In the genomic region with DNA sequence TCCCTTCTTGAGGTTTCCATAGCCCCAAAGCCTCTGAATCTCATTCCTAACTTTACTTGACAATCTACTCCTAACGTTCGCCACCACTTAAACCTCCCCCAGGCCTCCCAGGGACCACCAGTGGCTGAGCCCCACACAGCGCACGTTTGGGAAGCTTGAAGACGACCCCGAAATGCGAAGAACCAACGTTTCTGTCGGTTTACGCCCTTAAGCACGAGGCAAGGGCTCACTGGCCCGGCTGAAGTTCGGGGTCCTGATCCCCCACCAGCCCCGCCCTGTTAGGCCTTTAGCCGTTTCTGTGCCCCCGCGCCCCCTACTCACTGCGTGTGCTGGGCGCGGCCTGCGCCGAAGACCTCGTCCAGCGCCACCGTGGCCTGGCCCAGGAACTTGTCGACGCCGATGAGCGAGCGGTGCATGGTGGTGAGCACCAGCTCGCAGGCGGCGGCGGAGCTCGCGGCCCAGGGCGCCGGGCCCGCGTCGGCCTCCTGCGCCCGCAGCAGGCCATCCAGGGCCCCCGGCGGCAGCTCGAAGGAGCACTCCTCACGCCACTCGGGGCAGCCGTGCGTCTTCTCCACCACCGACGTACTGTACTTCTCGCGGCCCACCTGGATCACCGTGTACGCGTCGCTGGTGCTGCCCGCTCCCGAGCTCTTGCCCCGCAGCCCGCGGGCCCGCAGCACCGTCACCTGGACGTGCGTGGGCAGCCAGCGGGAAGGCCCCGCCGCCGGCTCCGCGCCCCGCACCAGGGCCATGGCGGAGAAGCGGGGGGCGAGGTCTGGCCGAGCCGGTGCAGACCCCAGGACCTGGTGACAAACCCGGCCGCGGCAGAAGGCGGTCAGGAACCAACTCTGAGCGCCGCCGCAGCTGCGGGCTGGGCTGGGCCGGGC, we compare ENCODE assay signal across 8 cellular contexts. TPM values are rescaled to one million over a fixed set of nuclear protein-coding genes. Genes with fewer than 3 reads are reported as not detected.
DNase-seq lines count a peak whose midpoint lies in the region; ATAC-seq and TF ChIP-seq lines count a peak whose summit lies in the region.

No MANE protein-coding gene starts in this region.

- WGBS in heart right ventricle, 2 donors: 2 to 3% methylated on average over 85 to 88 of the region's 88 CpGs
- WGBS in psoas muscle, 3 donors: 2 to 3% (median 3%) methylated on average over 75 to 88 of the region's 88 CpGs

- no peaks in the 10 kb centered on the region for H3K9me3 Mint-ChIP-seq in activated naive CD4-positive, alpha-beta T cell treated with anti-CD3 and anti-CD28 coated beads, Interleukin-2, amount 50 U/mL, for 24 hours

- TF ChIP-seq CTCF in MM.1S (IDR thresholded peaks at IDR 0.05; ENCODE audit: low read length) (no peak), heart right ventricle (IDR thresholded peaks at IDR 0.05) (peak in 1 of 9 donors; percentile 10), psoas muscle (IDR thresholded peaks at IDR 0.05) (no peak)

- H3K4me3 ChIP-seq in MM.1S (ENCODE audit: low read length) (peak overlapping the region; percentile 77), heart right ventricle (peak overlapping the region; percentile 68 to 99 (median 88)), psoas muscle (peak overlapping the region; percentile 97)

- H3K9me3 ChIP-seq in ES-I3 (ENCODE audit: control insufficient read depth, insufficient read depth, low read length): no peaks in the 10 kb centered on the region
- no peaks in the 10 kb centered on the region for H3K9me3 ChIP-seq in MM.1S (replicated peaks; ENCODE audit: insufficient read depth, low read length)
- H3K9me3 ChIP-seq in heart right ventricle: no peaks in the 10 kb centered on the region
- H3K9me3 ChIP-seq in psoas muscle: no peaks in the 10 kb centered on the region

- H3K79me2 ChIP-seq in MM.1S (ENCODE audit: low read length): peaks cover 46% of the 10 kb centered on the region

- DNase-seq in MM.1S (peak; percentile 45), heart right ventricle (no peak), psoas muscle (peak; percentile 32 to 64), globus pallidus (ENCODE audit: low spot score) (no peak)

- H3K9ac ChIP-seq in ES-I3 (ENCODE audit: low read depth, low read length) (peak overlapping the region; percentile 88), MM.1S (ENCODE audit: low read length) (peak overlapping the region; percentile 72)

- intact Hi-C loops in heart right ventricle (cut with DNase I): loop anchor here in 1 of 10 donors (5.0 kb wide), 1 partner anchor 40 kb away; a partner anchor contains a TSS
- intact Hi-C loops in psoas muscle (cut with DNase I): loop anchor here in 1 of 2 donors (5.0 kb wide), 1 partner anchor 35 kb away; no protein-coding TSS in a partner anchor

- no peaks in the 10 kb centered on the region for H4K20me1 ChIP-seq in MM.1S (ENCODE audit: insufficient read depth, low read length)

- no peaks in the 10 kb centered on the region for H3K27me3 Mint-ChIP-seq in activated naive CD4-positive, alpha-beta T cell treated with anti-CD3 and anti-CD28 coated beads, Interleukin-2, amount 50 U/mL, for 24 hours

- H3K36me3 ChIP-seq in ES-I3 (ENCODE audit: insufficient read depth, low read length) (no peaks in the 10 kb centered on the region), MM.1S (replicated peaks; ENCODE audit: insufficient read depth, low read length) (no peaks in the 10 kb centered on the region), heart right ventricle (no peaks in the 10 kb centered on the region), psoas muscle (ENCODE audit: insufficient read depth in 1 of 2, low read depth in 1 of 2) (no peaks in the 10 kb centered on the region)

- ATAC-seq in GM21825 (IDR thresholded peaks at IDR 0.05; ENCODE audit: unreplicated experiment): peak; percentile 22
- peak; percentile 28 to 64 (median 43) for ATAC-seq in heart right ventricle
- ATAC-seq in psoas muscle: peak; percentile 17 to 57 (median 46)
- no peak for ATAC-seq in HG03135 (IDR thresholded peaks at IDR 0.05; ENCODE audit: unreplicated experiment)

- H3K4me1 ChIP-seq in ES-I3 (ENCODE audit: insufficient read depth, low read length): peaks cover 14% of the 10 kb centered on the region
- peaks cover 10% of the 10 kb centered on the region; the same call in 1 of the 2 replicates for H3K4me1 ChIP-seq in MM.1S (ENCODE audit: low read length)
- peaks cover 19 to 56% (median 45%) of the 10 kb centered on the region in 9 donors for H3K4me1 ChIP-seq in heart right ventricle
- peaks cover 28% of the 10 kb centered on the region for H3K4me1 ChIP-seq in psoas muscle

- peak overlapping the region; percentile 44; the same call in 1 of the 2 replicates for H3K27ac ChIP-seq in MM.1S (ENCODE audit: low read length)
- peak overlapping the region in 9 of 10 donors; percentile 51 to 89 (median 83) for H3K27ac ChIP-seq in heart right ventricle
- peak overlapping the region; percentile 74 for H3K27ac ChIP-seq in psoas muscle

- peaks cover 23% of the 10 kb centered on the region for H3K4me1 Mint-ChIP-seq in activated naive CD4-positive, alpha-beta T cell treated with anti-CD3 and anti-CD28 coated beads, Interleukin-2, amount 50 U/mL, for 24 hours

- peak overlapping the region; percentile 98 for H3K4me2 ChIP-seq in MM.1S (ENCODE audit: low read depth, low read length)

- H3K27ac Mint-ChIP-seq in activated naive CD4-positive, alpha-beta T cell treated with anti-CD3 and anti-CD28 coated beads, Interleukin-2, amount 50 U/mL, for 24 hours: no peak overlapping the region

- H3K4me3 Mint-ChIP-seq in activated naive CD4-positive, alpha-beta T cell treated with anti-CD3 and anti-CD28 coated beads, Interleukin-2, amount 50 U/mL, for 24 hours: peak overlapping the region; percentile 84

- H3K27me3 ChIP-seq in MM.1S (replicated peaks; ENCODE audit: insufficient read depth, low read length) (no peaks in the 10 kb centered on the region), heart right ventricle (peaks cover 0 to 23% (median 0%) of the 10 kb centered on the region in 7 donors), psoas muscle (ENCODE audit: insufficient read depth in 3 of 3, low read length in 2 of 3) (no peaks in the 10 kb centered on the region)

- no peaks in the 10 kb centered on the region for H3K9me2 ChIP-seq in MM.1S (replicated peaks; ENCODE audit: insufficient read depth, low read length)

- no peaks in the 10 kb centered on the region for H3K36me3 Mint-ChIP-seq in activated naive CD4-positive, alpha-beta T cell treated with anti-CD3 and anti-CD28 coated beads, Interleukin-2, amount 50 U/mL, for 24 hours

- H2AFZ ChIP-seq in MM.1S (ENCODE audit: low read length): peak overlapping the region; percentile 94

- peaks cover 19% of the 10 kb centered on the region for H3F3A ChIP-seq in MM.1S (ENCODE audit: insufficient read depth, low read length)

RNA-seq across cellular contexts. Expression of a gene that starts 0.5 kb away (rescaled TPM):
- 10 to 100 TPM; 16.3 to 30.4 (median 22.3) TPM for total RNA-seq in heart right ventricle
- polyA plus RNA-seq in heart right ventricle: 10 to 100 TPM in 1 of 2 donors, 1 to 10 TPM in 1; 6.8 to 25.2 TPM
- 10 to 100 TPM; 20.9 to 24.2 (median 23.1) TPM for total RNA-seq in psoas muscle
- 10 to 100 TPM; 13.0 to 24.0 (median 23.9) TPM for polyA plus RNA-seq in psoas muscle

RNA-seq across cellular contexts. Expression of a gene that starts 40.8 kb away (rescaled TPM):
- 10 to 100 TPM in 5 of 10 donors, 1 to 10 TPM in 5; 7.3 to 11.8 (median 10.0) TPM for total RNA-seq in heart right ventricle
- 1 to 10 TPM; 4.4 to 9.5 TPM for polyA plus RNA-seq in heart right ventricle
- total RNA-seq in psoas muscle: 10 to 100 TPM in 3 of 4 donors, 1 to 10 TPM in 1; 5.8 to 17.1 (median 12.8) TPM
- polyA plus RNA-seq in psoas muscle: 10 to 100 TPM in 1 of 3 donors, 1 to 10 TPM in 2; 5.1 to 12.7 (median 8.7) TPM

Comparison
In these comparisons a context has a peak if more than half of its experiments do, and no peak if none do; other contexts are left out.
1. DNase-seq: peak in MM.1S (single experiment) and psoas muscle (2 of 2); none in heart right ventricle (0 of 2) and globus pallidus (single experiment).
2. Peak in every context shown above with its lines, with median percentiles within 50 percentile points of each other: H3K27ac ChIP-seq and H3K4me3 ChIP-seq.